ENCODE assay signal across 12 cellular contexts in the genomic region with DNA sequence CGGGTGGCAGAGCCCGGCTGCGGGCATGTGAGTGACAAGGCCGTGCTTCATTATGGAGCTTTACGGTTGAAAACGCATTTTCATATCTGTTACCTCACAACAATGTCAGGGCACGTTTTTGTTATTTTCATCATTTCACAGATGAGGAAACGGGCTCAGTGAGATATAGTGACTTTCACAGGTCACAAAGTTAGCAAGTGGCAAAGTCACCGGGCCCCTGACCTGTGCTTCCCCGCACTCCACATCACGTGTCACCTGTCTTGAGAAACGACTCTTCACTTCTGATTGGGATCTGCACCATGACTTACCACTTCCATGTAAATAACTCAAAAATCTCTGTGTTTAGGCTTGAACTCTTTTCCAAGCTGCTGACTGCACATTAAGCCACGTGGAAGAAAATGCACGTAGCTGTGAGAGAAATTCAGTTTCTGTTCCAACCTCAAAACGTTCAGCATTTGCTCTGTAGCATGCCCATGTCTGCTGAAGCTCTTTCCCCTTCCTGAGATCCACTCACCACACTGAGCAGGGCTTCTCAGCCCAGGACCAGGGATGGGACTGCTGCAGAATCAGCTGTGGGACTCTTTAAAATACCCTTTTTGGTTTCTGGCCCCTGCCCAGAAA.
"Had no signal": no experiment of that assay in that cellular context is flagged by ENCODE, and none has a peak within 500 bp of the region (broad histone marks: within the 10 kb centered on the region; RNA-seq: fewer than 3 reads in every experiment).

No MANE protein-coding gene starts in this region.

- H3K9me3 Mint-ChIP-seq: activated naive CD4-positive, alpha-beta T cell treated with anti-CD3 and anti-CD28 coated beads for 36 hours; activated T-cell treated with anti-CD3 and anti-CD28 coated beads, Interleukin-2, amount 50 U/mL, for 4 hours; brain; central memory CD8-positive, alpha-beta T cell; mesothelial cell of epicardium; stimulated activated naive B cell treated with anti-CD40 and anti-IgM and Interleukin-4, amounts not matched to agents 10 μg/mL and 1 μg/mL and 100 μg/mL, for 72 hours had no signal

- H3K4me2 ChIP-seq: smooth muscle cell had no signal

- H3K27me3 ChIP-seq: neutrophil, tibial nerve had no signal

- H3K4me3 Mint-ChIP-seq: activated naive CD4-positive, alpha-beta T cell treated with anti-CD3 and anti-CD28 coated beads for 36 hours; activated T-cell treated with anti-CD3 and anti-CD28 coated beads, Interleukin-2, amount 50 U/mL, for 4 hours; brain; central memory CD8-positive, alpha-beta T cell; mesothelial cell of epicardium; stimulated activated naive B cell treated with anti-CD40 and anti-IgM and Interleukin-4, amounts not matched to agents 10 μg/mL and 1 μg/mL and 100 μg/mL, for 72 hours had no signal

- H3K9me3 ChIP-seq: neutrophil, tibial nerve had no signal

- H3K27ac ChIP-seq: neutrophil, SK-N-MC, tibial nerve had no signal

- DNase-seq: activated naive CD4-positive, alpha-beta T cell treated with anti-CD3 and anti-CD28 coated beads for 36 hours; activated T-cell treated with anti-CD3 and anti-CD28 coated beads, Interleukin-2, amount 50 U/mL, for 4 hours; amygdala; right cardiac atrium; stimulated activated naive B cell treated with anti-CD40 and anti-IgM and Interleukin-4, amounts not matched to agents 10 μg/mL and 1 μg/mL and 100 μg/mL, for 72 hours had no signal

- H3K4me3 ChIP-seq: SK-N-MC, smooth muscle cell, tibial nerve had no signal

- H3K4me1 Mint-ChIP-seq: brain had no signal

- H3K27me3 Mint-ChIP-seq: central memory CD8-positive, alpha-beta T cell; stimulated activated naive B cell treated with anti-CD40 and anti-IgM and Interleukin-4, amounts not matched to agents 10 μg/mL and 1 μg/mL and 100 μg/mL, for 72 hours had no signal

- ATAC-seq: activated T-cell treated with anti-CD3 and anti-CD28 coated beads, Interleukin-2, amount 50 U/mL, for 4 hours; right cardiac atrium had no signal

- H3K36me3 Mint-ChIP-seq: brain; mesothelial cell of epicardium; stimulated activated naive B cell treated with anti-CD40 and anti-IgM and Interleukin-4, amounts not matched to agents 10 μg/mL and 1 μg/mL and 100 μg/mL, for 72 hours had no signal

- H3K27ac Mint-ChIP-seq: activated naive CD4-positive, alpha-beta T cell treated with anti-CD3 and anti-CD28 coated beads for 36 hours; brain; mesothelial cell of epicardium; stimulated activated naive B cell treated with anti-CD40 and anti-IgM and Interleukin-4, amounts not matched to agents 10 μg/mL and 1 μg/mL and 100 μg/mL, for 72 hours had no signal

- H3K36me3 ChIP-seq: neutrophil, tibial nerve had no signal
